8 cellular contexts compared by ENCODE assay signal in genomic region chr19:46951236-46951986, GRCh38.
A peak's percentile ranks its signal among the peaks of the same experiment; 100 is the strongest.
DNase-seq lines count a peak whose midpoint lies in the region; ATAC-seq lines count a peak whose summit lies in the region.

No MANE protein-coding gene starts in this region.

- peaks cover 0 to 2% (median 0%) of the 10 kb centered on the region in 3 donors for H3K27me3 Mint-ChIP-seq in immature natural killer cell (ENCODE audit: low read depth in 3 of 3)

- H3K27ac Mint-ChIP-seq in immature natural killer cell: peak overlapping the region; percentile 44 to 93 (median 77)

- H3K9me3 Mint-ChIP-seq in immature natural killer cell: no peaks in the 10 kb centered on the region

- ATAC-seq in GM21360 (IDR thresholded peaks at IDR 0.05; ENCODE audit: unreplicated experiment): no peak
- no peak for ATAC-seq in GM21390 (IDR thresholded peaks at IDR 0.05; ENCODE audit: unreplicated experiment)
- no peak for ATAC-seq in HG03280 (IDR thresholded peaks at IDR 0.05; ENCODE audit: unreplicated experiment)

- peaks cover 4 to 10% (median 7%) of the 10 kb centered on the region in 3 donors for H3K36me3 Mint-ChIP-seq in immature natural killer cell

- peak overlapping the region in 2 of 5 donors; percentile 56 to 67 for H3K4me3 Mint-ChIP-seq in immature natural killer cell

- DNase-seq in stimulated activated CD4-positive, alpha-beta T cell treated with anti-CD3 and anti-CD28 coated beads, Interleukin-2, amount 100 ng/mL, for 24 hours: peak; percentile 25 to 46
- no peak for DNase-seq in stimulated activated CD4-positive, alpha-beta T cell treated with anti-CD3 and anti-CD28 coated beads, Interleukin-4, amount 100 ng/mL, for 1 hour
- DNase-seq in SW480 (ENCODE audit: low spot score) (peak; percentile 60), immature natural killer cell (no peak), midbrain (lab: John Stamatoyannopoulos, UW) (no peak)

- H3K4me1 Mint-ChIP-seq in immature natural killer cell: peaks cover 75 to 77% of the 10 kb centered on the region in 2 donors

Comparison
In these comparisons a context has a peak if more than half of its experiments do, and no peak if none do; other contexts are left out.
1. DNase-seq: peak in stimulated activated CD4-positive, alpha-beta T cell treated with anti-CD3 and anti-CD28 coated beads, Interleukin-2, amount 100 ng/mL, for 24 hours (2 of 2) and SW480 (single experiment); none in stimulated activated CD4-positive, alpha-beta T cell treated with anti-CD3 and anti-CD28 coated beads, Interleukin-4, amount 100 ng/mL, for 1 hour (single experiment), immature natural killer cell (0 of 3) and midbrain (single experiment).